30 cellular contexts compared by ENCODE assay signal in genomic region chr6:24589334-24589733, GRCh38. TPM values are rescaled to one million over a fixed set of nuclear protein-coding genes. Genes with fewer than 3 reads are reported as not detected.
"Had no signal": no experiment of that assay in that cellular context is flagged by ENCODE, and none has a peak within 500 bp of the region (broad histone marks: within the 10 kb centered on the region; RNA-seq: fewer than 3 reads in every experiment).

No MANE protein-coding gene starts in this region.

- H3K4me3 ChIP-seq: body of pancreas, esophagus muscularis mucosa, gastrocnemius medialis, heart left ventricle had no signal

- ATAC-seq: activated CD4-positive, alpha-beta T cell treated with anti-CD3 and anti-CD28 coated beads for 36 hours; activated T-cell treated with anti-CD3 and anti-CD28 coated beads, Interleukin-2, amount 50 U/mL, for 72 hours; body of pancreas; effector memory CD8-positive, alpha-beta T cell; foreskin keratinocyte; gastrocnemius medialis; heart left ventricle had no signal

- H3K4me1 Mint-ChIP-seq: activated CD4-positive, alpha-beta T cell treated with anti-CD3 and anti-CD28 coated beads for 36 hours; activated CD4-positive, alpha-beta T cell treated with anti-CD3 and anti-CD28 coated beads, Interleukin-2, amount 10 ng/mL, durations not matched to agents 24 days and 14 days had no signal

- DNase-seq: activated CD4-positive, alpha-beta memory T cell treated with anti-CD3 and anti-CD28 coated beads for 36 hours; activated CD4-positive, alpha-beta T cell treated with anti-CD3 and anti-CD28 coated beads for 36 hours; activated CD4-positive, alpha-beta T cell treated with anti-CD3 and anti-CD28 coated beads, Interleukin-2, amount 10 ng/mL, durations not matched to agents 24 days and 14 days; activated CD4-positive, CD25-positive, alpha-beta regulatory T cell; activated CD4-positive, CD25-positive, alpha-beta regulatory T cell treated with anti-CD3 and anti-CD28 coated beads, Interleukin-2, amount 50 U/mL, for 72 hours; activated CD8-positive, alpha-beta memory T cell treated with anti-CD3 and anti-CD28 coated beads, Interleukin-2, amount 50 U/mL, for 48 hours; activated gamma-delta T cell; activated naive CD4-positive, alpha-beta T cell treated with anti-CD3 and anti-CD28 coated beads, Interleukin-2, amount 50 U/mL, for 16 hours; activated naive CD4-positive, alpha-beta T cell treated with Interleukin-2 at 50 U/mL for 16 hours; activated T-cell treated with anti-CD3 and anti-CD28 coated beads for 4 hours; activated T-cell treated with anti-CD3 and anti-CD28 coated beads, Interleukin-2, amount 50 U/mL, for 24 hours; activated T-cell treated with anti-CD3 and anti-CD28 coated beads, Interleukin-2, amount 50 U/mL, for 72 hours; amniotic stem cell; anterior cingulate cortex; body of pancreas; caudate nucleus; cortex of kidney; dermis blood vessel endothelial cell; effector CD4-positive, alpha-beta T cell; effector memory CD8-positive, alpha-beta T cell; erythroblast; foreskin keratinocyte; gastrocnemius medialis; glutamatergic neuron; heart left ventricle; T-helper 1 cell; T-helper 2 cell had no signal

- H3K27ac ChIP-seq: body of pancreas, esophagus muscularis mucosa, foreskin keratinocyte, gastrocnemius medialis, heart left ventricle had no signal

- H3K27ac Mint-ChIP-seq: activated CD4-positive, alpha-beta memory T cell treated with anti-CD3 and anti-CD28 coated beads for 36 hours; activated CD4-positive, alpha-beta T cell treated with anti-CD3 and anti-CD28 coated beads for 36 hours; activated CD4-positive, alpha-beta T cell treated with anti-CD3 and anti-CD28 coated beads, Interleukin-2, amount 10 ng/mL, durations not matched to agents 24 days and 14 days; activated naive CD8-positive, alpha-beta T cell; activated T-cell treated with anti-CD3 and anti-CD28 coated beads, Interleukin-2, amount 50 U/mL, for 24 hours; activated T-cell treated with anti-CD3 and anti-CD28 coated beads, Interleukin-2, amount 50 U/mL, for 72 hours; effector memory CD8-positive, alpha-beta T cell had no signal

- H3K27me3 ChIP-seq: body of pancreas, gastrocnemius medialis, heart left ventricle had no signal

- H3K36me3 ChIP-seq: esophagus muscularis mucosa, gastrocnemius medialis, heart left ventricle had no signal

- H3K4me1 ChIP-seq: foreskin keratinocyte, gastrocnemius medialis had no signal

- H3K9me3 Mint-ChIP-seq: activated CD4-positive, alpha-beta memory T cell treated with anti-CD3 and anti-CD28 coated beads for 36 hours; activated CD4-positive, alpha-beta T cell treated with anti-CD3 and anti-CD28 coated beads, Interleukin-2, amount 10 ng/mL, durations not matched to agents 24 days and 14 days; activated T-cell treated with anti-CD3 and anti-CD28 coated beads, Interleukin-2, amount 50 U/mL, for 24 hours; activated T-cell treated with anti-CD3 and anti-CD28 coated beads, Interleukin-2, amount 50 U/mL, for 72 hours; effector memory CD8-positive, alpha-beta T cell had no signal

- H3K9me3 ChIP-seq: body of pancreas, esophagus muscularis mucosa, gastrocnemius medialis, heart left ventricle had no signal

- H3K36me3 Mint-ChIP-seq: activated CD4-positive, alpha-beta memory T cell treated with anti-CD3 and anti-CD28 coated beads for 36 hours; activated naive CD8-positive, alpha-beta T cell had no signal

- FAIRE-seq: colon had no signal

- H3K4me3 Mint-ChIP-seq: activated CD4-positive, alpha-beta memory T cell treated with anti-CD3 and anti-CD28 coated beads for 36 hours; activated CD4-positive, alpha-beta T cell treated with anti-CD3 and anti-CD28 coated beads for 36 hours; activated CD4-positive, alpha-beta T cell treated with anti-CD3 and anti-CD28 coated beads, Interleukin-2, amount 10 ng/mL, durations not matched to agents 24 days and 14 days; activated naive CD8-positive, alpha-beta T cell; activated T-cell treated with anti-CD3 and anti-CD28 coated beads, Interleukin-2, amount 50 U/mL, for 24 hours; activated T-cell treated with anti-CD3 and anti-CD28 coated beads, Interleukin-2, amount 50 U/mL, for 72 hours; effector memory CD8-positive, alpha-beta T cell had no signal

RNA-seq across cellular contexts. Expression of gene KIAA0319, which starts 56.7 kb away (rescaled TPM):
- total RNA-seq: activated CD4-positive, alpha-beta T cell treated with anti-CD3 and anti-CD28 coated beads, Interleukin-2, amount 10 ng/mL, durations not matched to agents 24 days and 14 days; dermis blood vessel endothelial cell; foreskin keratinocyte; gastrocnemius medialis had no signal
- polyA plus RNA-seq: foreskin keratinocyte, heart left ventricle had no signal
